28 cellular contexts compared by ENCODE assay signal in genomic region chr3:66520716-66521115, GRCh38.
"Had no signal": no experiment of that assay in that cellular context is flagged by ENCODE, and none has a peak within 500 bp of the region (broad histone marks: within the 10 kb centered on the region; RNA-seq: fewer than 3 reads in every experiment).

No MANE protein-coding gene starts in this region.

- H3K9me3 Mint-ChIP-seq: activated B cell treated with CpG ODN at 0.5 μM for 24 hours; activated naive CD8-positive, alpha-beta T cell treated with anti-CD3 and anti-CD28 coated beads for 36 hours; endodermal cell; mesothelial cell of epicardium; naive thymus-derived CD8-positive, alpha-beta T cell; stimulated activated effector memory CD8-positive, alpha-beta T cell treated with anti-CD3 and anti-CD28 coated beads, Interleukin-12 subunit alpha, Interleukin-12 subunit beta, amount 100 ng/mL, for 72 hours had no signal

- H3K4me3 Mint-ChIP-seq: activated B cell treated with CpG ODN at 0.5 μM for 24 hours; activated CD4-positive, alpha-beta T cell treated with anti-CD3 and anti-CD28 coated beads for 36 hours; activated naive CD8-positive, alpha-beta T cell treated with anti-CD3 and anti-CD28 coated beads for 36 hours; brain; endodermal cell; mesothelial cell of epicardium; naive thymus-derived CD8-positive, alpha-beta T cell; stimulated activated effector memory CD8-positive, alpha-beta T cell treated with anti-CD3 and anti-CD28 coated beads, Interleukin-12 subunit alpha, Interleukin-12 subunit beta, amount 100 ng/mL, for 72 hours had no signal

- H3K4me1 Mint-ChIP-seq: endodermal cell; mesothelial cell of epicardium; stimulated activated effector memory CD8-positive, alpha-beta T cell treated with anti-CD3 and anti-CD28 coated beads, Interleukin-12 subunit alpha, Interleukin-12 subunit beta, amount 100 ng/mL, for 72 hours had no signal

- H3K27ac Mint-ChIP-seq: activated B cell treated with CpG ODN at 0.5 μM for 24 hours; activated CD4-positive, alpha-beta T cell treated with anti-CD3 and anti-CD28 coated beads for 36 hours; activated naive CD8-positive, alpha-beta T cell treated with anti-CD3 and anti-CD28 coated beads for 36 hours; brain; endodermal cell; mesothelial cell of epicardium; naive thymus-derived CD8-positive, alpha-beta T cell; stimulated activated effector memory CD8-positive, alpha-beta T cell treated with anti-CD3 and anti-CD28 coated beads, Interleukin-12 subunit alpha, Interleukin-12 subunit beta, amount 100 ng/mL, for 72 hours had no signal

- H3K36me3 Mint-ChIP-seq: activated naive CD8-positive, alpha-beta T cell treated with anti-CD3 and anti-CD28 coated beads for 36 hours; brain; mesothelial cell of epicardium; naive thymus-derived CD8-positive, alpha-beta T cell; stimulated activated effector memory CD8-positive, alpha-beta T cell treated with anti-CD3 and anti-CD28 coated beads, Interleukin-12 subunit alpha, Interleukin-12 subunit beta, amount 100 ng/mL, for 72 hours had no signal

- DNase-seq: activated B cell treated with CpG ODN at 0.5 μM for 24 hours; activated CD4-positive, alpha-beta T cell treated with anti-CD3 and anti-CD28 coated beads for 36 hours; activated CD4-positive, alpha-beta T cell treated with anti-CD3 and anti-CD28 coated beads, Interleukin-2, amount 50 U/mL, for 4 hours; activated CD8-positive, alpha-beta memory T cell treated with anti-CD3 and anti-CD28 coated beads, Interleukin-2, amount 50 U/mL, for 48 hours; activated naive CD4-positive, alpha-beta T cell treated with Interleukin-2 at 50 U/mL for 16 hours; activated naive CD8-positive, alpha-beta T cell treated with anti-CD3 and anti-CD28 coated beads for 36 hours; activated T-cell treated with anti-CD3 and anti-CD28 coated beads, Interleukin-2, amount 50 U/mL, for 48 hours; amygdala; caudate nucleus; endodermal cell; esophagus squamous epithelium; foreskin melanocyte; glutamatergic neuron; left ventricle myocardium inferior; naive thymus-derived CD8-positive, alpha-beta T cell; pancreas; psoas muscle; right cardiac atrium; stimulated activated CD4-positive, alpha-beta T cell treated with anti-CD3 and anti-CD28 coated beads, Interleukin-2, amount 100 ng/mL, for 24 hours; stomach; T-helper 1 cell; T-helper 9 cell had no signal

- ATAC-seq: activated CD4-positive, alpha-beta T cell treated with anti-CD3 and anti-CD28 coated beads for 36 hours; naive thymus-derived CD8-positive, alpha-beta T cell; pancreas; psoas muscle; right cardiac atrium; stimulated activated effector memory CD8-positive, alpha-beta T cell treated with anti-CD3 and anti-CD28 coated beads, Interleukin-12 subunit alpha, Interleukin-12 subunit beta, amount 100 ng/mL, for 72 hours had no signal

- H3K4me3 ChIP-seq: esophagus squamous epithelium, hepatocyte, left ventricle myocardium inferior, pancreas, psoas muscle, stomach, suprapubic skin, tibial nerve had no signal
